In the genomic region with DNA sequence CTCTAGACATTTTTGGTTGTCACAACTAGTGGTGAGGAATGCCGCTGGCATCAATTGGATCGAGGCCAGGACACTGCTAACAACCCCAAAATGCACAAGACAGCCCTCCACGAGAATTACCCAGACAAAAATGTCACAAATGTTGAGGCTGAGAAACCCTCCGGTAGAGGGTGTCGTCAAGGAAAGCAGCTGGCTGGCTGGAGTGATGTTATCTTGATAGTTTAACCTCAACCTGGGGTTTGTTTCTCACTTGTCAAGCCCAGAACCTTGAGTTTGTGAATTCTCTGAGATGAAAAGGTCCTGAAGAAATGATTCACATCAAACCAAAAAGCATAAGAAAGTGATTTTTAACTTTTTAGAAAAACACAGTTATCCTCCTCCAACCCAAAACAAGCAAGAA, we compare ENCODE assay signal across 8 cellular contexts. TPM values are rescaled to one million over a fixed set of nuclear protein-coding genes. Genes with fewer than 3 reads are reported as not detected.
DNase-seq lines count a peak whose midpoint lies in the region; ATAC-seq, FAIRE-seq and TF ChIP-seq lines count a peak whose summit lies in the region.
"Had no signal": no experiment of that assay in that cellular context is flagged by ENCODE, and none has a peak within 500 bp of the region (broad histone marks: within the 10 kb centered on the region; RNA-seq: fewer than 3 reads in every experiment).

No MANE protein-coding gene starts in this region.

- TF ChIP-seq POLR2A in GM12891 (IDR thresholded peaks at IDR 0.05; ENCODE audit: low read depth, low read length) = no peak

- no peak overlapping the region for H3K4me3 ChIP-seq in brain microvascular endothelial cell (ENCODE audit: low read depth, low read length)

- in situ Hi-C loops in brain microvascular endothelial cell (cut with HindIII; ENCODE audit: low pct_ligation_motif_present, low sequenced_read_pairs) = no loop called here

- peaks cover 7% of the 10 kb centered on the region for H3K27me3 ChIP-seq in brain microvascular endothelial cell (replicated peaks)

- DNase-seq in T follicular helper cell (ENCODE audit: low read depth) = peak; percentile 60
- no peak for DNase-seq in brain microvascular endothelial cell
- DNase-seq in stimulated activated CD8-positive, alpha-beta memory T cell treated with anti-CD3 and anti-CD28 coated beads, Interleukin-2, amount 100 ng/mL, for 1 hour (ENCODE audit: low read depth in 2 of 2) = peak; percentile 43 to 50
- DNase-seq in hepatic stellate cell (ENCODE audit: low spot score) = no peak
- no peak for DNase-seq in GM12891 (ENCODE audit: insufficient read length, low spot score)

- TF ChIP-seq CTCF in brain microvascular endothelial cell (IDR thresholded peaks at IDR 0.05; ENCODE audit: low read depth, low read length, missing control alignments) = peak; percentile 41

- no peak for FAIRE-seq in GM12891 (lab: Jason Lieb, UNC)
- FAIRE-seq: islet of Langerhans had no signal

- H3K27ac ChIP-seq in brain microvascular endothelial cell = no peak overlapping the region

- H3K36me3 ChIP-seq in brain microvascular endothelial cell (replicated peaks) = no peaks in the 10 kb centered on the region

- ATAC-seq in GM19351 (IDR thresholded peaks at IDR 0.05; ENCODE audit: unreplicated experiment) = peak; percentile 51
- ATAC-seq in GM21447 (IDR thresholded peaks at IDR 0.05; ENCODE audit: unreplicated experiment) = no peak

TF ChIP-seq in GM12891, 5 proteins besides CTCF, POLR2A, EP300 and RAD21:
- TF ChIP-seq POLR2AphosphoS5 (IDR thresholded peaks at IDR 0.05; ENCODE audit: low read depth, low read length) = no peak
- TF ChIP-seq PAX5 (IDR thresholded peaks at IDR 0.05; ENCODE audit: insufficient read depth, low read length, severe bottlenecking) = no peak

RNA-seq across cellular contexts. Expression of a gene that starts 21.1 kb away (rescaled TPM):
- polyA plus RNA-seq in GM12891 (2012; ENCODE audit: low read depth, missing spikeins) = 0.55 TPM

RNA-seq across cellular contexts. Expression of a gene that starts 35.9 kb away (rescaled TPM):
- polyA plus RNA-seq in GM12891 (2012; ENCODE audit: low read depth, missing spikeins) = 9.9 TPM

Comparison
In these comparisons a context has a peak if more than half of its experiments do, and no peak if none do; other contexts are left out.
1. DNase-seq: peak in T follicular helper cell (single experiment) and stimulated activated CD8-positive, alpha-beta memory T cell treated with anti-CD3 and anti-CD28 coated beads, Interleukin-2, amount 100 ng/mL, for 1 hour (2 of 2); none in brain microvascular endothelial cell (single experiment), hepatic stellate cell (single experiment) and GM12891 (single experiment).